ENCODE assay signal across 8 cellular contexts in genomic region chr1:234811824-234812223, GRCh38.
A peak's percentile ranks its signal among the peaks of the same experiment; 100 is the strongest.
DNase-seq lines count a peak whose midpoint lies in the region; ATAC-seq and TF ChIP-seq lines count a peak whose summit lies in the region.
"Not testable (repeated sequence)": the region's sequence is repeated elsewhere in the genome, so short reads cannot be mapped to it uniquely, and the experiment has no call there.

No MANE protein-coding gene starts in this region.

- not testable (repeated sequence) for H3K9me3 ChIP-seq in neutrophil; stomach smooth muscle (ENCODE audit: control insufficient read depth in 2 of 2, low read length in 2 of 2)

- CTCF ChIA-PET in Calu3 (lab: Charles Lee), result not testable (repeated sequence)

- in situ Hi-C loops in astrocyte of the spinal cord (cut with HindIII; ENCODE audit: low sequenced_read_pairs), result not testable (repeated sequence)

- not testable (repeated sequence) for TF ChIP-seq CTCF in Calu3 (IDR thresholded peaks at IDR 0.05; ENCODE audit: unreplicated experiment); astrocyte of the spinal cord (IDR thresholded peaks at IDR 0.05; ENCODE audit: low read depth, low read length); neutrophil (IDR thresholded peaks at IDR 0.05)

- peaks cover 11% of the 10 kb centered on the region for H3K4me1 Mint-ChIP-seq in Calu3 (ENCODE audit: low read depth, unreplicated experiment)

- H3K36me3 ChIP-seq in neutrophil; stomach smooth muscle (ENCODE audit: control insufficient read depth in 2 of 2, insufficient read depth in 2 of 2, low read length in 2 of 2): not testable (repeated sequence)

- H3K9ac ChIP-seq in stomach smooth muscle (ENCODE audit: low read length in 2 of 2), result not testable (repeated sequence)

- H3K4me1 ChIP-seq in neutrophil (ENCODE audit: control insufficient read depth in 1 of 2, insufficient read depth in 1 of 2, low read depth in 1 of 2, low read length in 1 of 2) (peaks cover 17 to 22% of the 10 kb centered on the region in 2 experiments), stomach smooth muscle (ENCODE audit: control insufficient read depth, insufficient read depth, low read length) (peaks cover 10% of the 10 kb centered on the region)

- not testable (repeated sequence) for BruUV-seq in Calu3 (replicated peaks; lab: Mats Ljungman, UMichigan)

- H3K9me3 Mint-ChIP-seq in Calu3 (ENCODE audit: low read depth, unreplicated experiment), result not testable (repeated sequence)

- DNase-seq in Calu3, result peak; percentile 30
- DNase-seq in HK-2 (ENCODE audit: unreplicated experiment), result peak; percentile 83
- DNase-seq in RKO (ENCODE audit: low spot score), result peak; percentile 59
- DNase-seq in astrocyte of the spinal cord (ENCODE audit: low read depth, low spot score), result peak; percentile 93
- DNase-seq in islet precursor cell, result peak; percentile 37

- intact Hi-C loops in Calu3 (cut with micrococcal nuclease; ENCODE audit: unreplicated experiment), result not testable (repeated sequence)

- not testable (repeated sequence) for H3K36me3 Mint-ChIP-seq in Calu3 (ENCODE audit: insufficient read depth, unreplicated experiment)

- not testable (repeated sequence) for H3K27ac Mint-ChIP-seq in Calu3 (ENCODE audit: unreplicated experiment)

- H3K27me3 Mint-ChIP-seq in Calu3 (ENCODE audit: unreplicated experiment), result not testable (repeated sequence)

- not testable (repeated sequence) for H3K4me3 ChIP-seq in astrocyte of the spinal cord (ENCODE audit: low read depth, low read length); neutrophil (ENCODE audit: low read depth in 1 of 2, low read length in 1 of 2); stomach smooth muscle (ENCODE audit: low read length in 2 of 2)

- H3K4me3 Mint-ChIP-seq in Calu3 (ENCODE audit: low read depth, unreplicated experiment), result not testable (repeated sequence)

- peak; percentile 76 for ATAC-seq in esophagus mucosa

- H3K27me3 ChIP-seq in neutrophil; stomach smooth muscle (ENCODE audit: control insufficient read depth in 1 of 2, insufficient read depth in 2 of 2, low read length in 2 of 2): not testable (repeated sequence)

- H3K27ac ChIP-seq in neutrophil, result peak overlapping the region; percentile 31
- H3K27ac ChIP-seq in stomach smooth muscle (ENCODE audit: low read length), result peak overlapping the region; percentile 41

Comparison
In these comparisons a context has a peak if more than half of its experiments do, and no peak if none do; other contexts are left out.
1. DNase-seq: peak in every context shown above with its lines; median percentile 93 in astrocyte of the spinal cord; 83 in HK-2; 59 in RKO; 37 in islet precursor cell; 30 in Calu3.